In the genomic region with DNA sequence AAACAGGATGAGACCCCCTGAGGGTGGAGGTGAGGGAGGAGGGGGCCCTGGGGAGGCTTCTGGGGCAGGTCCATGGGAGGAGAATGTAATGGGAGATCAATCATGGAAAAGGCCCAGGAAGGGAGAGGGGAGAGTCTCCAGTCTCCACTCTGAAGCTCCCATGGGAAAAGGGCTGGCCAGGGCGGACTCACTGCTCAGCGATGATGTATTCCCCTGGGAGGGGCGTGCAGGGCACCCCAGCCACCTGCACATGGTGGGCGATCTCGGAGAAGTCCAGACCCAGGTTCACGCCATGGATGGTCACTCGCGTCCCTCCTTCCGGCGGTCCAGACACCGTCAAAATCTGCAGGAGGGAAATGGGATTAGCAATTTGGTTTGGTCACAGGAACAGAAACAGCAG, we compare ENCODE assay signal across 31 cellular contexts.
"Had no signal": no experiment of that assay in that cellular context is flagged by ENCODE, and none has a peak within 500 bp of the region (broad histone marks: within the 10 kb centered on the region; RNA-seq: fewer than 3 reads in every experiment).

No MANE protein-coding gene starts in this region.

- H3K9me3 Mint-ChIP-seq: activated CD4-positive, alpha-beta T cell treated with anti-CD3 and anti-CD28 coated beads, Interleukin-2, amount 10 ng/mL, durations not matched to agents 7 days and 5 days; activated naive CD4-positive, alpha-beta T cell treated with anti-CD3 and anti-CD28 coated beads, Interleukin-2, amount 50 U/mL, for 72 hours; activated T-cell treated with anti-CD3 and anti-CD28 coated beads, Interleukin-2, amount 50 U/mL, for 24 hours; activated T-helper 2 cell treated with anti-CD3 and anti-CD28 coated beads, Interferon-gamma antibody, Interleukin-2, Interleukin-4, amounts not matched to agents 10 μg/mL and 5 μg/mL and 100 μg/mL, durations not matched to agents 14 hours and 24 hours and 36 hours; brain had no signal

- DNase-seq: activated CD4-positive, alpha-beta T cell treated with anti-CD3 and anti-CD28 coated beads for 36 hours; activated CD4-positive, alpha-beta T cell treated with anti-CD3 and anti-CD28 coated beads, Interleukin-2, amount 10 ng/mL, durations not matched to agents 7 days and 5 days; activated CD4-positive, alpha-beta T cell treated with anti-CD3 and anti-CD28 coated beads, Interleukin-2, amount 50 U/mL, for 48 hours; activated CD8-positive, alpha-beta T cell treated with anti-CD3 and anti-CD28 coated beads, Interleukin-2, amount 10 ng/mL, durations not matched to agents 7 days and 5 days; activated gamma-delta T cell; activated naive CD4-positive, alpha-beta T cell treated with Interleukin-2 at 50 U/mL for 16 hours; activated T-cell treated with anti-CD3 and anti-CD28 coated beads, Interleukin-2, amount 50 U/mL, for 24 hours; adrenal gland; caudate nucleus; NCI-H1105; NCI-H1417 treated with DMSO at 0.1 percent for 48 hours; NCI-H187 treated with DMSO at 0.1 percent for 48 hours; NCI-H2081; NCI-H2171 treated with DMSO at 0.1 percent for 48 hours; NCI-H2227 treated with DMSO at 0.1 percent for 48 hours; NCI-H446; NCI-H524; NK-92 treated with Interleukin-12 subunit alpha and Interleukin-12 subunit beta, amount 100 ng/mL, for 24 hours; PC-3; Peyer's patch; SIG-M5; T-helper 1 cell; T1000 had no signal

- H3K27ac Mint-ChIP-seq: activated CD4-positive, alpha-beta T cell treated with anti-CD3 and anti-CD28 coated beads for 36 hours; activated CD4-positive, alpha-beta T cell treated with anti-CD3 and anti-CD28 coated beads, Interleukin-2, amount 10 ng/mL, durations not matched to agents 7 days and 5 days; activated CD8-positive, alpha-beta T cell treated with anti-CD3 and anti-CD28 coated beads, Interleukin-2, amount 10 ng/mL, durations not matched to agents 7 days and 5 days; activated naive CD4-positive, alpha-beta T cell treated with anti-CD3 and anti-CD28 coated beads, Interleukin-2, amount 50 U/mL, for 72 hours; activated T-cell treated with anti-CD3 and anti-CD28 coated beads, Interleukin-2, amount 50 U/mL, for 24 hours; activated T-helper 2 cell treated with anti-CD3 and anti-CD28 coated beads, Interferon-gamma antibody, Interleukin-2, Interleukin-4, amounts not matched to agents 10 μg/mL and 5 μg/mL and 100 μg/mL, durations not matched to agents 14 hours and 24 hours and 36 hours had no signal

- ATAC-seq: activated CD4-positive, alpha-beta T cell treated with anti-CD3 and anti-CD28 coated beads for 36 hours; activated CD4-positive, CD25-positive, alpha-beta regulatory T cell treated with anti-CD3 and anti-CD28 coated beads, Interleukin-2, amount 50 U/mL, for 24 hours; activated CD8-positive, alpha-beta T cell treated with anti-CD3 and anti-CD28 coated beads, Interleukin-2, amount 10 ng/mL, durations not matched to agents 7 days and 5 days; activated naive CD4-positive, alpha-beta T cell treated with anti-CD3 and anti-CD28 coated beads, Interleukin-2, amount 50 U/mL, for 72 hours; K562; PC-3; Right ventricle myocardium inferior; SK-N-SH treated with all-trans-retinoic acid at 6 μM for 48 hours had no signal

- H3K4me1 Mint-ChIP-seq: activated CD4-positive, alpha-beta T cell treated with anti-CD3 and anti-CD28 coated beads for 36 hours; activated CD4-positive, alpha-beta T cell treated with anti-CD3 and anti-CD28 coated beads, Interleukin-2, amount 10 ng/mL, durations not matched to agents 7 days and 5 days had no signal

- H3K27ac ChIP-seq: adrenal gland, RWPE1 had no signal

- H3K9me3 ChIP-seq: adrenal gland, Peyer's patch had no signal

- H3K4me3 Mint-ChIP-seq: activated CD4-positive, alpha-beta T cell treated with anti-CD3 and anti-CD28 coated beads for 36 hours; activated CD4-positive, alpha-beta T cell treated with anti-CD3 and anti-CD28 coated beads, Interleukin-2, amount 10 ng/mL, durations not matched to agents 7 days and 5 days; activated CD8-positive, alpha-beta T cell treated with anti-CD3 and anti-CD28 coated beads, Interleukin-2, amount 10 ng/mL, durations not matched to agents 7 days and 5 days; activated T-cell treated with anti-CD3 and anti-CD28 coated beads, Interleukin-2, amount 50 U/mL, for 24 hours had no signal

- H3K27me3 ChIP-seq: adrenal gland, Peyer's patch had no signal

- H3K36me3 Mint-ChIP-seq: activated naive CD4-positive, alpha-beta T cell treated with anti-CD3 and anti-CD28 coated beads, Interleukin-2, amount 50 U/mL, for 72 hours had no signal

- H3K36me3 ChIP-seq: adrenal gland had no signal

- H3K4me3 ChIP-seq: adrenal gland, K562, Peyer's patch had no signal

- H3K27me3 Mint-ChIP-seq: activated T-cell treated with anti-CD3 and anti-CD28 coated beads, Interleukin-2, amount 50 U/mL, for 24 hours; brain had no signal
